Comparison of ENCODE assay signal across 32 cellular contexts in genomic region chr19:8690753-8691539, GRCh38. TPM values are rescaled to one million over a fixed set of nuclear protein-coding genes. Genes with fewer than 3 reads are reported as not detected.
"Had no signal": no experiment of that assay in that cellular context is flagged by ENCODE, and none has a peak within 500 bp of the region (broad histone marks: within the 10 kb centered on the region; RNA-seq: fewer than 3 reads in every experiment).

No MANE protein-coding gene starts in this region.

- H3K4me1 Mint-ChIP-seq: WTC11 had no signal

- H3K36me3 Mint-ChIP-seq: activated CD4-positive, alpha-beta memory T cell treated with anti-CD3 and anti-CD28 coated beads for 36 hours had no signal

- H3K9me3 Mint-ChIP-seq: activated CD4-positive, alpha-beta memory T cell treated with anti-CD3 and anti-CD28 coated beads for 36 hours; activated T-cell treated with anti-CD3 and anti-CD28 coated beads, Interleukin-2, amount 50 U/mL, for 72 hours; activated T-helper 17 cell treated with anti-CD3 and anti-CD28 coated beads, Interleukin-2, amount 50 U/mL, for 72 hours; T-helper 2 cell treated with Interferon-gamma antibody and Interleukin-4, amounts not matched to agents 5 μg/mL and 100 μg/mL, for 36 hours had no signal

- H3K27me3 Mint-ChIP-seq: activated CD4-positive, alpha-beta memory T cell treated with anti-CD3 and anti-CD28 coated beads for 36 hours had no signal

- H3K9me3 ChIP-seq: ascending aorta, SJCRH30 had no signal

- FAIRE-seq: TTC549 had no signal

- H3K4me3 Mint-ChIP-seq: activated CD4-positive, alpha-beta memory T cell treated with anti-CD3 and anti-CD28 coated beads for 36 hours; activated T-cell treated with anti-CD3 and anti-CD28 coated beads, Interleukin-2, amount 50 U/mL, for 72 hours; activated T-helper 17 cell treated with anti-CD3 and anti-CD28 coated beads, Interleukin-2, amount 50 U/mL, for 72 hours; T-helper 2 cell treated with Interferon-gamma antibody and Interleukin-4, amounts not matched to agents 5 μg/mL and 100 μg/mL, for 36 hours; WTC11 had no signal

- DNase-seq: activated CD4-positive, alpha-beta memory T cell treated with anti-CD3 and anti-CD28 coated beads for 36 hours; activated CD4-positive, alpha-beta T cell treated with anti-CD3 and anti-CD28 coated beads for 48 hours; activated effector memory CD4-positive, alpha-beta T cell treated with anti-CD3 and anti-CD28 coated beads, Interleukin-2, amount 50 U/mL, for 16 hours; activated naive CD4-positive, alpha-beta T cell; activated naive CD4-positive, alpha-beta T cell treated with anti-CD3 and anti-CD28 coated beads, Interleukin-2, amount 50 U/mL, for 16 hours; activated T-cell treated with anti-CD3 and anti-CD28 coated beads, Interleukin-2, amount 50 U/mL, for 1 hour; activated T-cell treated with anti-CD3 and anti-CD28 coated beads, Interleukin-2, amount 50 U/mL, for 72 hours; amygdala; KG1; MM.1S; MV-4-11; NCI-H1092; NCI-H1436 treated with DMSO at 0.1 percent for 48 hours; NCI-H1694 treated with DMSO at 0.1 percent for 48 hours; NCI-H2029; NCI-H345; NCI-H524 treated with DMSO at 0.1 percent for 48 hours; SHP77; SJCRH30 had no signal

- H3K27ac Mint-ChIP-seq: activated CD4-positive, alpha-beta memory T cell treated with anti-CD3 and anti-CD28 coated beads for 36 hours; activated T-cell treated with anti-CD3 and anti-CD28 coated beads, Interleukin-2, amount 50 U/mL, for 72 hours; activated T-helper 17 cell treated with anti-CD3 and anti-CD28 coated beads, Interleukin-2, amount 50 U/mL, for 72 hours; T-helper 2 cell treated with Interferon-gamma antibody and Interleukin-4, amounts not matched to agents 5 μg/mL and 100 μg/mL, for 36 hours; WTC11 had no signal

- ATAC-seq: activated CD4-positive, CD25-positive, alpha-beta regulatory T cell treated with anti-CD3 and anti-CD28 coated beads, Interleukin-2, amount 50 U/mL, for 24 hours; activated T-cell treated with anti-CD3 and anti-CD28 coated beads, Interleukin-2, amount 50 U/mL, for 72 hours; activated T-helper 17 cell treated with anti-CD3 and anti-CD28 coated beads, Interleukin-2, amount 50 U/mL, for 72 hours; Panc1; WTC11 had no signal

RNA-seq across cellular contexts. Expression of gene ACTL9, which starts 7.6 kb away (rescaled TPM):
- total RNA-seq: activated CD4-positive, alpha-beta memory T cell treated with anti-CD3 and anti-CD28 coated beads for 36 hours; activated CD8-positive, alpha-beta memory T cell treated with anti-CD3 and anti-CD28 coated beads for 36 hours; activated T-cell treated with anti-CD3 and anti-CD28 coated beads, Interleukin-2, amount 50 U/mL, for 72 hours; activated T-helper 17 cell treated with anti-CD3 and anti-CD28 coated beads, Interleukin-2, amount 50 U/mL, for 72 hours; ascending aorta; cardiac muscle cell; LHCN-M2; NCI-H460; RPMI7951; SJCRH30; T-helper 1 cell treated with Interleukin-12 subunit alpha and Interleukin-12 subunit beta and Interleukin-4 antibody, amounts not matched to agents 30 ng/mL and 1 ng/mL, for 36 hours; WTC11 had no signal

RNA-seq across cellular contexts. Expression of gene OR2Z1, which starts 30.5 kb away (rescaled TPM):
- total RNA-seq: activated CD4-positive, alpha-beta memory T cell treated with anti-CD3 and anti-CD28 coated beads for 36 hours; activated CD8-positive, alpha-beta memory T cell treated with anti-CD3 and anti-CD28 coated beads for 36 hours; activated T-cell treated with anti-CD3 and anti-CD28 coated beads, Interleukin-2, amount 50 U/mL, for 72 hours; activated T-helper 17 cell treated with anti-CD3 and anti-CD28 coated beads, Interleukin-2, amount 50 U/mL, for 72 hours; ascending aorta; cardiac muscle cell; LHCN-M2; NCI-H460; RPMI7951; SJCRH30; WTC11 had no signal
